11 cellular contexts compared by ENCODE assay signal in genomic region chr10:108365541-108365940, GRCh38.
"Had no signal": no experiment of that assay in that cellular context is flagged by ENCODE, and none has a peak within 500 bp of the region (broad histone marks: within the 10 kb centered on the region; RNA-seq: fewer than 3 reads in every experiment).

No MANE protein-coding gene starts in this region.

- H3K9me3 Mint-ChIP-seq: GM23338, H9 had no signal

- H3K4me1 ChIP-seq: HAP-1 had no signal

- H3K4me3 Mint-ChIP-seq: GM23338, H9, HFFc6 had no signal

- ATAC-seq: GM23338, HCT116 had no signal

- FAIRE-seq: H1, H54 had no signal

- H3K4me1 Mint-ChIP-seq: GM23338, H9 had no signal

- H3K36me3 ChIP-seq: HAP-1 had no signal

- H3K9ac ChIP-seq: GM23248 had no signal

- H3K9me3 ChIP-seq: HAP-1 had no signal

- DNase-seq: GM23248, GOT3, H7, H9, HCEC 1CT, HFFc6 had no signal

- H3K27ac ChIP-seq: GM23248 had no signal

- H3K4me3 ChIP-seq: GM23248, GM23338, HAP-1 had no signal

- H3K27ac Mint-ChIP-seq: GM23338, H9, HFFc6 had no signal
